In the genomic region with DNA sequence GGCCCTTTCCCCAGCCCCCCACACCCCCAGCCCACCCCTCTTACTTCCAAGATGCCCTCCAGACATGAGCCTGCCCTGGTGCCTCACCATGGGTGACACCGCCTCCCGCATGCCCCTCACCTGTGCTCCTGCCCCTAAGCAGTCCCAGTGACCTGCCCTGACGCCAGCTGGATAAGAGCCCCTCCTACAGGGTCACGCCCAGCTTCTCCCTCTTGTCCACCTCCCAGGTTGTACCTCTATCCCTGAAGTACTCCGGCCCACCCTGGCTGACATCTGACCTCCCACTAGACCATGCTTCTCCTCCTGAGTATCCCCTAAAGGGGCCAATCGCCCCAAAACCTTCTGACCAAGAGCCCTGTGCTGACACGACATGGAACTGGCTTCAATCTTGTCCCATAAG, we compare ENCODE assay signal across 1 cellular context.
TF ChIP-seq lines count a peak whose summit lies in the region.

No MANE protein-coding gene starts in this region.

TF ChIP-seq in K562, 482 proteins besides CTCF, POLR2A, EP300 and RAD21:
- no peak for TF ChIP-seq ZBTB33 (CRISPR knock-in tag; IDR thresholded peaks at IDR 0.05)
- TF ChIP-seq, protein P1, sequence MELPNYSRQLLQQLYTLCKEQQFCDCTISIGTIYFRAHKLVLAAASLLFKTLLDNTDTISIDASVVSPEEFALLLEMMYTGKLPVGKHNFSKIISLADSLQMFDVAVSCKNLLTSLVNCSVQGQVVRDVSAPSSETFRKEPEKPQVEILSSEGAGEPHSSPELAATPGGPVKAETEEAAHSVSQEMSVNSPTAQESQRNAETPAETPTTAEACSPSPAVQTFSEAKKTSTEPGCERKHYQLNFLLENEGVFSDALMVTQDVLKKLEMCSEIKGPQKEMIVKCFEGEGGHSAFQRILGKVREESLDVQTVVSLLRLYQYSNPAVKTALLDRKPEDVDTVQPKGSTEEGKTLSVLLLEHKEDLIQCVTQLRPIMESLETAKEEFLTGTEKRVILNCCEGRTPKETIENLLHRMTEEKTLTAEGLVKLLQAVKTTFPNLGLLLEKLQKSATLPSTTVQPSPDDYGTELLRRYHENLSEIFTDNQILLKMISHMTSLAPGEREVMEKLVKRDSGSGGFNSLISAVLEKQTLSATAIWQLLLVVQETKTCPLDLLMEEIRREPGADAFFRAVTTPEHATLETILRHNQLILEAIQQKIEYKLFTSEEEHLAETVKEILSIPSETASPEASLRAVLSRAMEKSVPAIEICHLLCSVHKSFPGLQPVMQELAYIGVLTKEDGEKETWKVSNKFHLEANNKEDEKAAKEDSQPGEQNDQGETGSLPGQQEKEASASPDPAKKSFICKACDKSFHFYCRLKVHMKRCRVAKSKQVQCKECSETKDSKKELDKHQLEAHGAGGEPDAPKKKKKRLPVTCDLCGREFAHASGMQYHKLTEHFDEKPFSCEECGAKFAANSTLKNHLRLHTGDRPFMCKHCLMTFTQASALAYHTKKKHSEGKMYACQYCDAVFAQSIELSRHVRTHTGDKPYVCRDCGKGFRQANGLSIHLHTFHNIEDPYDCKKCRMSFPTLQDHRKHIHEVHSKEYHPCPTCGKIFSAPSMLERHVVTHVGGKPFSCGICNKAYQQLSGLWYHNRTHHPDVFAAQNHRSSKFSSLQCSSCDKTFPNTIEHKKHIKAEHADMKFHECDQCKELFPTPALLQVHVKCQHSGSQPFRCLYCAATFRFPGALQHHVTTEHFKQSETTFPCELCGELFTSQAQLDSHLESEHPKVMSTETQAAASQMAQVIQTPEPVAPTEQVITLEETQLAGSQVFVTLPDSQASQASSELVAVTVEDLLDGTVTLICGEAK (IDR thresholded peaks at IDR 0.05), result 0 out of 2 replicates have a peak, but pooled peaks have one; percentile 23
- TF ChIP-seq, protein P1 (CRISPR knock-in tag; IDR thresholded peaks at IDR 0.05), result no peak
- TF ChIP-seq, protein P2, sequence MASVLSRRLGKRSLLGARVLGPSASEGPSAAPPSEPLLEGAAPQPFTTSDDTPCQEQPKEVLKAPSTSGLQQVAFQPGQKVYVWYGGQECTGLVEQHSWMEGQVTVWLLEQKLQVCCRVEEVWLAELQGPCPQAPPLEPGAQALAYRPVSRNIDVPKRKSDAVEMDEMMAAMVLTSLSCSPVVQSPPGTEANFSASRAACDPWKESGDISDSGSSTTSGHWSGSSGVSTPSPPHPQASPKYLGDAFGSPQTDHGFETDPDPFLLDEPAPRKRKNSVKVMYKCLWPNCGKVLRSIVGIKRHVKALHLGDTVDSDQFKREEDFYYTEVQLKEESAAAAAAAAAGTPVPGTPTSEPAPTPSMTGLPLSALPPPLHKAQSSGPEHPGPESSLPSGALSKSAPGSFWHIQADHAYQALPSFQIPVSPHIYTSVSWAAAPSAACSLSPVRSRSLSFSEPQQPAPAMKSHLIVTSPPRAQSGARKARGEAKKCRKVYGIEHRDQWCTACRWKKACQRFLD (CRISPR knock-in tag; IDR thresholded peaks at IDR 0.05), result peak; percentile 0; the same call in 1 of the 2 replicates
